8 cellular contexts compared by ENCODE assay signal in genomic region chr1:168137515-168137821, GRCh38. TPM values are rescaled to one million over a fixed set of nuclear protein-coding genes. Genes with fewer than 3 reads are reported as not detected.
DNase-seq lines count a peak whose midpoint lies in the region; ATAC-seq lines count a peak whose summit lies in the region.

No MANE protein-coding gene starts in this region.

- H3K4me3 Mint-ChIP-seq in activated naive CD8-positive, alpha-beta T cell treated with anti-CD3 and anti-CD28 coated beads, Interleukin-2, amount 10 ng/mL, durations not matched to agents 7 days and 5 days: peak overlapping the region; percentile 83
- H3K4me3 Mint-ChIP-seq in stimulated activated memory B cell treated with anti-CD40 and anti-IgM and Interleukin-4, amounts not matched to agents 10 μg/mL and 1 μg/mL and 100 μg/mL, for 72 hours: peak overlapping the region; percentile 90

- H3K4me3 ChIP-seq in HUES48 (ENCODE audit: low read depth, low read length) (peak overlapping the region; percentile 72), iPS-18a (ENCODE audit: low read length) (peak overlapping the region; percentile 95)

- H3K4me1 Mint-ChIP-seq in activated naive CD8-positive, alpha-beta T cell treated with anti-CD3 and anti-CD28 coated beads, Interleukin-2, amount 10 ng/mL, durations not matched to agents 7 days and 5 days: peaks cover 9% of the 10 kb centered on the region
- peaks cover 22% of the 10 kb centered on the region for H3K4me1 Mint-ChIP-seq in stimulated activated memory B cell treated with anti-CD40 and anti-IgM and Interleukin-4, amounts not matched to agents 10 μg/mL and 1 μg/mL and 100 μg/mL, for 72 hours

- POLR2A ChIA-PET in activated naive CD8-positive, alpha-beta T cell treated with anti-CD3 and anti-CD28 coated beads, Interleukin-2, amount 10 ng/mL, durations not matched to agents 7 days and 5 days (lab: Charles Lee): no interaction called here

- peaks cover 25% of the 10 kb centered on the region for H3K27me3 ChIP-seq in HUES48 (ENCODE audit: control insufficient read depth, insufficient read depth, low read length)
- peaks cover 31% of the 10 kb centered on the region for H3K27me3 ChIP-seq in iPS-18a (ENCODE audit: control insufficient read depth, insufficient read depth, low read length)

- H3K9me3 Mint-ChIP-seq in activated naive CD8-positive, alpha-beta T cell treated with anti-CD3 and anti-CD28 coated beads, Interleukin-2, amount 10 ng/mL, durations not matched to agents 7 days and 5 days: no peaks in the 10 kb centered on the region
- H3K9me3 Mint-ChIP-seq in stimulated activated memory B cell treated with anti-CD40 and anti-IgM and Interleukin-4, amounts not matched to agents 10 μg/mL and 1 μg/mL and 100 μg/mL, for 72 hours: no peaks in the 10 kb centered on the region

- H3K9me3 ChIP-seq in HUES48 (ENCODE audit: control insufficient read depth, insufficient read depth, low read length) (no peaks in the 10 kb centered on the region), iPS-18a (ENCODE audit: control insufficient read depth, low read depth, low read length) (no peaks in the 10 kb centered on the region)

- peaks cover 3% of the 10 kb centered on the region for H3K36me3 Mint-ChIP-seq in activated naive CD8-positive, alpha-beta T cell treated with anti-CD3 and anti-CD28 coated beads, Interleukin-2, amount 10 ng/mL, durations not matched to agents 7 days and 5 days
- no peaks in the 10 kb centered on the region for H3K36me3 Mint-ChIP-seq in stimulated activated memory B cell treated with anti-CD40 and anti-IgM and Interleukin-4, amounts not matched to agents 10 μg/mL and 1 μg/mL and 100 μg/mL, for 72 hours

- peaks cover 17% of the 10 kb centered on the region for H3K4me1 ChIP-seq in HUES48 (ENCODE audit: control insufficient read depth, insufficient read depth, low read length)
- H3K4me1 ChIP-seq in iPS-18a (ENCODE audit: control insufficient read depth, low read depth, low read length): peaks cover 12% of the 10 kb centered on the region

- H3K27ac Mint-ChIP-seq in activated naive CD8-positive, alpha-beta T cell treated with anti-CD3 and anti-CD28 coated beads, Interleukin-2, amount 10 ng/mL, durations not matched to agents 7 days and 5 days: peak overlapping the region; percentile 31
- H3K27ac Mint-ChIP-seq in stimulated activated memory B cell treated with anti-CD40 and anti-IgM and Interleukin-4, amounts not matched to agents 10 μg/mL and 1 μg/mL and 100 μg/mL, for 72 hours: peak overlapping the region; percentile 88

- no peak for ATAC-seq in activated naive CD8-positive, alpha-beta T cell treated with anti-CD3 and anti-CD28 coated beads, Interleukin-2, amount 10 ng/mL, durations not matched to agents 7 days and 5 days (ENCODE audit: low read depth)
- ATAC-seq in stimulated activated memory B cell treated with anti-CD40 and anti-IgM and Interleukin-4, amounts not matched to agents 10 μg/mL and 1 μg/mL and 100 μg/mL, for 72 hours: no peak
- ATAC-seq in GM19452 (IDR thresholded peaks at IDR 0.05; ENCODE audit: unreplicated experiment) (no peak), HG03439 (IDR thresholded peaks at IDR 0.05; ENCODE audit: unreplicated experiment) (no peak)

- peaks cover 72% of the 10 kb centered on the region for H3K27me3 Mint-ChIP-seq in activated naive CD8-positive, alpha-beta T cell treated with anti-CD3 and anti-CD28 coated beads, Interleukin-2, amount 10 ng/mL, durations not matched to agents 7 days and 5 days
- peaks cover 30% of the 10 kb centered on the region for H3K27me3 Mint-ChIP-seq in stimulated activated memory B cell treated with anti-CD40 and anti-IgM and Interleukin-4, amounts not matched to agents 10 μg/mL and 1 μg/mL and 100 μg/mL, for 72 hours

- no peak for DNase-seq in activated naive CD8-positive, alpha-beta T cell treated with anti-CD3 and anti-CD28 coated beads, Interleukin-2, amount 10 ng/mL, durations not matched to agents 7 days and 5 days
- no peak for DNase-seq in cerebellum (ENCODE audit: low spot score)
- DNase-seq in activated CD8-positive, alpha-beta memory T cell treated with anti-CD3 and anti-CD28 coated beads, Interleukin-2, amount 50 U/mL, for 48 hours: no peak

- peak overlapping the region; percentile 30 for H3K27ac ChIP-seq in HUES48 (ENCODE audit: low read depth, low read length)
- no peak overlapping the region for H3K27ac ChIP-seq in iPS-18a (ENCODE audit: low read length)

- H3K9ac ChIP-seq in HUES48 (ENCODE audit: low read depth, low read length) (peak overlapping the region; percentile 5; the same call in 1 of the 2 replicates), iPS-18a (ENCODE audit: low read length) (peak overlapping the region; percentile 78)

- H3K36me3 ChIP-seq in HUES48 (ENCODE audit: control insufficient read depth, insufficient read depth, low read length): no peaks in the 10 kb centered on the region
- no peaks in the 10 kb centered on the region for H3K36me3 ChIP-seq in iPS-18a (ENCODE audit: control insufficient read depth, low read depth, low read length)

RNA-seq across cellular contexts. Expression of gene GPR161, which starts 0.7 kb away (rescaled TPM):
- total RNA-seq in activated naive CD8-positive, alpha-beta T cell treated with anti-CD3 and anti-CD28 coated beads, Interleukin-2, amount 10 ng/mL, durations not matched to agents 7 days and 5 days: under 1 TPM in 1 of 2 experiments, not detected in 1; 0.20 TPM
- total RNA-seq in cerebellum: 59.3 TPM

RNA-seq across cellular contexts. Expression of gene TIPRL, which starts 41.3 kb away (rescaled TPM):
- 10 to 100 TPM; 40.0 to 40.1 TPM for total RNA-seq in activated naive CD8-positive, alpha-beta T cell treated with anti-CD3 and anti-CD28 coated beads, Interleukin-2, amount 10 ng/mL, durations not matched to agents 7 days and 5 days
- total RNA-seq in cerebellum: 46.5 TPM

Comparison
In these comparisons a context has a peak if more than half of its experiments do, and no peak if none do; other contexts are left out.
1. RNA of gene GPR161, which starts 0.7 kb away (total RNA-seq): 59.3 TPM in cerebellum (single experiment); 0.20 TPM in activated naive CD8-positive, alpha-beta T cell treated with anti-CD3 and anti-CD28 coated beads, Interleukin-2, amount 10 ng/mL, durations not matched to agents 7 days and 5 days; every median in the first group is over 10 times any median in the second.